ENCODE assay signal across 12 cellular contexts in genomic region chr10:104246981-104247380, GRCh38. TPM values are rescaled to one million over a fixed set of nuclear protein-coding genes. Genes with fewer than 3 reads are reported as not detected.
DNase-seq lines count a peak whose midpoint lies in the region; ATAC-seq and TF ChIP-seq lines count a peak whose summit lies in the region.
"Had no signal": no experiment of that assay in that cellular context is flagged by ENCODE, and none has a peak within 500 bp of the region (broad histone marks: within the 10 kb centered on the region; RNA-seq: fewer than 3 reads in every experiment).

No MANE protein-coding gene starts in this region.

- peaks cover 32% of the 10 kb centered on the region for H3K27me3 Mint-ChIP-seq in T-helper 17 cell

- H3K9ac ChIP-seq in fibroblast of lung (ENCODE audit: insufficient read depth, low read length): no peak overlapping the region
- H3K9ac ChIP-seq: KMS-11 had no signal

- H3K79me2 ChIP-seq in fibroblast of lung (ENCODE audit: control insufficient read depth, insufficient read depth, low read length): no peaks in the 10 kb centered on the region

- no peak overlapping the region for H3K27ac Mint-ChIP-seq in T-helper 17 cell

- intact Hi-C loops in Right ventricle myocardium inferior (cut with DNase I): no loop called here
- intact Hi-C loops in cardiac septum (cut with DNase I): no loop called here
- intact Hi-C loops in upper lobe of right lung (cut with DNase I): no loop called here

- H3K4me3 Mint-ChIP-seq in T-helper 17 cell: no peak overlapping the region

- no peak overlapping the region for H2AFZ ChIP-seq in fibroblast of lung (ENCODE audit: low read length)

- H3K27me3 ChIP-seq in fibroblast of lung (ENCODE audit: control insufficient read depth, insufficient read depth, low read length): no peaks in the 10 kb centered on the region
- no peaks in the 10 kb centered on the region for H3K27me3 ChIP-seq in upper lobe of right lung

- H3K36me3 ChIP-seq in fibroblast of lung (ENCODE audit: control insufficient read depth, insufficient read depth, low read length) (no peaks in the 10 kb centered on the region), upper lobe of right lung (no peaks in the 10 kb centered on the region)

- no peak overlapping the region for H3K27ac ChIP-seq in fibroblast of lung (ENCODE audit: insufficient read depth, low read length)
- peak overlapping the region; percentile 65 for H3K27ac ChIP-seq in upper lobe of right lung
- H3K27ac ChIP-seq: KMS-11 had no signal

- H3K4me1 Mint-ChIP-seq in T-helper 17 cell: no peaks in the 10 kb centered on the region

- no peak for DNase-seq in Right ventricle myocardium inferior (ENCODE audit: missing footprints)
- no peak for DNase-seq in cardiac septum (ENCODE audit: low spot score)
- no peak for DNase-seq in T-helper 17 cell
- peak; percentile 74 to 80 for DNase-seq in fibroblast of lung (ENCODE audit: low read depth in 2 of 2)
- no peak for DNase-seq in upper lobe of right lung
- no peak for DNase-seq in NCI-H2081 (lab: John Stamatoyannopoulos, UW)
- DNase-seq: NCI-H69 had no signal

- no peak for TF ChIP-seq CTCF in fibroblast of lung (conservative IDR thresholded peaks at IDR 0.05 in 1 of 2, IDR thresholded peaks at IDR 0.05 in 1 of 2; ENCODE audit: low read depth in 1 of 2, low read length in 2 of 2)
- TF ChIP-seq CTCF in upper lobe of right lung (IDR thresholded peaks at IDR 0.05): no peak

- peak; percentile 62 for ATAC-seq in Right ventricle myocardium inferior
- ATAC-seq in T-helper 17 cell: peak; percentile 54
- ATAC-seq in upper lobe of right lung: peak; percentile 96
- no peak for ATAC-seq in HG02885 (IDR thresholded peaks at IDR 0.05; ENCODE audit: poor library complexity, unreplicated experiment)
- no peak for ATAC-seq in HG03097 (IDR thresholded peaks at IDR 0.05; ENCODE audit: low FRiP score, unreplicated experiment)
- ATAC-seq: GM12878 had no signal

- no peaks in the 10 kb centered on the region for H3K36me3 Mint-ChIP-seq in T-helper 17 cell (ENCODE audit: low read depth)

- H3K9me3 ChIP-seq in T-helper 17 cell (ENCODE audit: control insufficient read depth, low read length, poor library complexity, severe bottlenecking): no peaks in the 10 kb centered on the region
- H3K9me3 ChIP-seq in fibroblast of lung (ENCODE audit: control insufficient read depth, insufficient read depth, low read depth, low read length): no peaks in the 10 kb centered on the region
- no peaks in the 10 kb centered on the region for H3K9me3 ChIP-seq in upper lobe of right lung

- no peak overlapping the region for H3K4me2 ChIP-seq in fibroblast of lung (ENCODE audit: extremely low read depth, insufficient read depth, low read length)
- H3K4me2 ChIP-seq: KMS-11 had no signal

- no peaks in the 10 kb centered on the region for H4K20me1 ChIP-seq in fibroblast of lung (ENCODE audit: control insufficient read depth, extremely low read depth, insufficient read depth, low read length)

- H3K4me3 ChIP-seq in fibroblast of lung (replicated peaks in 1 of 4; ENCODE audit: control extremely low read depth in 1 of 4, insufficient read depth in 1 of 4, low read depth in 3 of 4, low read length in 4 of 4) (no peak overlapping the region), upper lobe of right lung (no peak overlapping the region)
- H3K4me3 ChIP-seq: GM12878 had no signal

- H3K4me1 ChIP-seq in fibroblast of lung (ENCODE audit: control insufficient read depth, extremely low read depth, insufficient read depth, low read length): no peaks in the 10 kb centered on the region
- no peaks in the 10 kb centered on the region for H3K4me1 ChIP-seq in upper lobe of right lung

RNA-seq across cellular contexts. Expression of gene GSTO1, which starts 7.7 kb away (rescaled TPM):
- total RNA-seq in Right ventricle myocardium inferior (174 TPM), cardiac septum (209 TPM), T-helper 17 cell (10 to 100 TPM; 37.9 to 52.6 TPM), fibroblast of lung (145 and 151 TPM in 2 replicates), upper lobe of right lung (110 TPM)
- 249 and 311 TPM in 2 replicates for polyA plus RNA-seq in fibroblast of lung
- polyA plus RNA-seq in fibroblast of lung (2012): 243 and 320 TPM in 2 replicates
- 11.0 and 14.4 TPM in 2 replicates for polyA minus RNA-seq in fibroblast of lung (ENCODE audit: low replicate concordance)

RNA-seq across cellular contexts. Expression of gene CFAP43, which starts 14.8 kb away (rescaled TPM):
- 0.19 TPM for total RNA-seq in Right ventricle myocardium inferior
- total RNA-seq in cardiac septum: 0.08 TPM
- not detected for total RNA-seq in T-helper 17 cell
- under 0.01 and 0.26 TPM in 2 replicates for total RNA-seq in fibroblast of lung
- 0.06 and 0.10 TPM in 2 replicates for polyA plus RNA-seq in fibroblast of lung
- polyA plus RNA-seq in fibroblast of lung (2012): 0.08 TPM in 1 of 2 replicates, not detected in the other
- polyA minus RNA-seq in fibroblast of lung (ENCODE audit: low replicate concordance): not detected in 2 replicates
- total RNA-seq in upper lobe of right lung: 0.75 TPM
- total RNA-seq: osteocyte had no signal

RNA-seq across cellular contexts. Expression of gene GSTO2, which starts 22.0 kb away (rescaled TPM):
- total RNA-seq in Right ventricle myocardium inferior: 0.70 TPM
- 0.67 TPM for total RNA-seq in cardiac septum
- 1 to 10 TPM in 1 of 2 donors, under 1 TPM in 1; 0.70 to 1.1 TPM for total RNA-seq in T-helper 17 cell
- 2.1 and 3.1 TPM in 2 replicates for total RNA-seq in fibroblast of lung
- 2.9 and 5.9 TPM in 2 replicates for polyA plus RNA-seq in fibroblast of lung
- polyA plus RNA-seq in fibroblast of lung (2012): 2.8 and 4.8 TPM in 2 replicates
- 2.4 and 2.7 TPM in 2 replicates for polyA minus RNA-seq in fibroblast of lung (ENCODE audit: low replicate concordance)
- 9.1 TPM for total RNA-seq in upper lobe of right lung

Comparison
In these comparisons a context has a peak if more than half of its experiments do, and no peak if none do; other contexts are left out.
1. ATAC-seq: peak in Right ventricle myocardium inferior (single experiment), T-helper 17 cell (single experiment) and upper lobe of right lung (single experiment); none in HG02885 (single experiment) and HG03097 (single experiment).
2. DNase-seq: peak in fibroblast of lung (2 of 2); none in Right ventricle myocardium inferior (single experiment), cardiac septum (single experiment), T-helper 17 cell (0 of 3), upper lobe of right lung (single experiment) and NCI-H2081 (0 of 2).